In the genomic region with DNA sequence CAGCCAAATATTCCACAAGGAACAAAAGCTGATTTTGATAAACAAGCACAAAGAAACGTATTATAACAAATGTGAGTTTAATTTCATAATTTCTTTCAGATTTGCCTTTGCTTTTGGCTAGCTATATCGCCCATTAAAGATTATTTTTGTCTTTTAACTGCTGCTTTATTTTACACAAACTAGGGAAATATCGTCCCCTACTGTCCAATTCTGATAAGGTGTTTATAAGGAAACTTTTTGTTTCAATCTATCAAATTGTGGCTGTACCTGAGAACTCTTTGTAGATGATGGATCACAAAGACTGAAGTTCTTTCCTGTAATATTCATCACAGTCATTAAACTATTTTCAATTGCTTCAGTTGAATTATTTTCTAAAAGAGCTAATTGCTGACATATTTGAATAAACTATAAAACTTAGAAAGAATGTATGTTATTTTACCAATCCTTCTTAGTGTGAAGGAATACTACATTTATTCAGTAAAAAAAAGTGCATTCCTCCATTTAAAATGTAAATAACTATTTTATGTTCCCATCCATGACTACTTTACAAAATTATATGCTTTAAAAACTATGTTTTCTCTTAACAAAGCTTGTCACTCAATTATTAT, we compare ENCODE assay signal across 9 cellular contexts.
DNase-seq lines count a peak whose midpoint lies in the region; ATAC-seq and TF ChIP-seq lines count a peak whose summit lies in the region.
"Had no signal": no experiment of that assay in that cellular context is flagged by ENCODE, and none has a peak within 500 bp of the region (broad histone marks: within the 10 kb centered on the region; RNA-seq: fewer than 3 reads in every experiment).

No MANE protein-coding gene starts in this region.

- H3K4me3 ChIP-seq in heart left ventricle (no peak overlapping the region), epithelial cell of proximal tubule (ENCODE audit: low read depth, low read length) (no peak overlapping the region)

- ATAC-seq in heart left ventricle, result no peak
- ATAC-seq in natural killer cell treated with Interleukin-12 subunit alpha and Interleukin-12 subunit beta and Interleukin-15 and Interleukin-18, amount 100 ng/mL, for 72 hours, result no peak
- no peak for ATAC-seq in stimulated activated naive CD8-positive, alpha-beta T cell treated with anti-CD3 and anti-CD28 coated beads, Interleukin-15, amount 100 ng/mL, for 72 hours

- no peaks in the 10 kb centered on the region for H3K36me3 ChIP-seq in heart left ventricle

- WGBS in heart left ventricle, 4 donors, result 39 to 48% (median 43%) methylated on average over 3 of the region's 3 CpGs

- DNase-seq in heart left ventricle, result no peak
- no peak for DNase-seq in cardiac septum (ENCODE audit: low spot score)
- peak; percentile 63 for DNase-seq in NCI-H82 (lab: John Stamatoyannopoulos, UW)
- no peak for DNase-seq in epithelial cell of proximal tubule (ENCODE audit: low read depth)
- DNase-seq in natural killer cell treated with Interleukin-12 subunit alpha and Interleukin-12 subunit beta and Interleukin-15 and Interleukin-18, amount 100 ng/mL, for 72 hours (ENCODE audit: low spot score), result no peak
- DNase-seq in epidermal melanocyte (ENCODE audit: insufficient read length, low spot score), result no peak
- DNase-seq in stimulated activated naive CD8-positive, alpha-beta T cell treated with anti-CD3 and anti-CD28 coated beads, Interleukin-15, amount 100 ng/mL, for 72 hours, result no peak
- DNase-seq in posterior vena cava (ENCODE audit: low spot score), result no peak
- DNase-seq: activated effector memory CD4-positive, alpha-beta T cell treated with anti-CD3 and anti-CD28 coated beads, Interleukin-2, amount 50 U/mL, for 16 hours had no signal

- H3K27ac Mint-ChIP-seq in natural killer cell treated with Interleukin-12 subunit alpha and Interleukin-12 subunit beta and Interleukin-15 and Interleukin-18, amount 100 ng/mL, for 72 hours, result no peak overlapping the region
- no peak overlapping the region for H3K27ac Mint-ChIP-seq in stimulated activated naive CD8-positive, alpha-beta T cell treated with anti-CD3 and anti-CD28 coated beads, Interleukin-15, amount 100 ng/mL, for 72 hours

- peaks cover 4% of the 10 kb centered on the region for H3K9me3 Mint-ChIP-seq in natural killer cell treated with Interleukin-12 subunit alpha and Interleukin-12 subunit beta and Interleukin-15 and Interleukin-18, amount 100 ng/mL, for 72 hours
- H3K9me3 Mint-ChIP-seq in stimulated activated naive CD8-positive, alpha-beta T cell treated with anti-CD3 and anti-CD28 coated beads, Interleukin-15, amount 100 ng/mL, for 72 hours, result no peaks in the 10 kb centered on the region

- no peaks in the 10 kb centered on the region for H3K4me1 Mint-ChIP-seq in natural killer cell treated with Interleukin-12 subunit alpha and Interleukin-12 subunit beta and Interleukin-15 and Interleukin-18, amount 100 ng/mL, for 72 hours (ENCODE audit: low read depth in 2 of 2)
- no peaks in the 10 kb centered on the region for H3K4me1 Mint-ChIP-seq in stimulated activated naive CD8-positive, alpha-beta T cell treated with anti-CD3 and anti-CD28 coated beads, Interleukin-15, amount 100 ng/mL, for 72 hours

- no peaks in the 10 kb centered on the region for H3K27me3 ChIP-seq in heart left ventricle

- no peak overlapping the region for H3K4me3 Mint-ChIP-seq in natural killer cell treated with Interleukin-12 subunit alpha and Interleukin-12 subunit beta and Interleukin-15 and Interleukin-18, amount 100 ng/mL, for 72 hours
- no peak overlapping the region for H3K4me3 Mint-ChIP-seq in stimulated activated naive CD8-positive, alpha-beta T cell treated with anti-CD3 and anti-CD28 coated beads, Interleukin-15, amount 100 ng/mL, for 72 hours

- intact Hi-C loops in heart left ventricle (cut with DNase I), result no loop called here
- intact Hi-C loops in cardiac septum (cut with DNase I), result no loop called here
- intact Hi-C loops in posterior vena cava (cut with DNase I), result no loop called here

- peak in 7 of 12 donors; percentile 5 to 46 (median 30) for TF ChIP-seq CTCF in heart left ventricle (IDR thresholded peaks at IDR 0.05)
- peak; percentile 80 for TF ChIP-seq CTCF in epithelial cell of proximal tubule (conservative IDR thresholded peaks at IDR 0.05; ENCODE audit: low read depth, low read length)

- no peaks in the 10 kb centered on the region for H3K9me3 ChIP-seq in heart left ventricle

- H3K4me1 ChIP-seq in heart left ventricle, result no peaks in the 10 kb centered on the region

- no peaks in the 10 kb centered on the region for H3K27me3 Mint-ChIP-seq in natural killer cell treated with Interleukin-12 subunit alpha and Interleukin-12 subunit beta and Interleukin-15 and Interleukin-18, amount 100 ng/mL, for 72 hours
- no peaks in the 10 kb centered on the region for H3K27me3 Mint-ChIP-seq in stimulated activated naive CD8-positive, alpha-beta T cell treated with anti-CD3 and anti-CD28 coated beads, Interleukin-15, amount 100 ng/mL, for 72 hours

- TF ChIP-seq POLR2A in heart left ventricle (IDR thresholded peaks at IDR 0.05), result no peak

- H3K36me3 Mint-ChIP-seq in natural killer cell treated with Interleukin-12 subunit alpha and Interleukin-12 subunit beta and Interleukin-15 and Interleukin-18, amount 100 ng/mL, for 72 hours, result no peaks in the 10 kb centered on the region

- no peak overlapping the region for H3K27ac ChIP-seq in heart left ventricle
